1 cellular context compared by ENCODE assay signal in the genomic region with DNA sequence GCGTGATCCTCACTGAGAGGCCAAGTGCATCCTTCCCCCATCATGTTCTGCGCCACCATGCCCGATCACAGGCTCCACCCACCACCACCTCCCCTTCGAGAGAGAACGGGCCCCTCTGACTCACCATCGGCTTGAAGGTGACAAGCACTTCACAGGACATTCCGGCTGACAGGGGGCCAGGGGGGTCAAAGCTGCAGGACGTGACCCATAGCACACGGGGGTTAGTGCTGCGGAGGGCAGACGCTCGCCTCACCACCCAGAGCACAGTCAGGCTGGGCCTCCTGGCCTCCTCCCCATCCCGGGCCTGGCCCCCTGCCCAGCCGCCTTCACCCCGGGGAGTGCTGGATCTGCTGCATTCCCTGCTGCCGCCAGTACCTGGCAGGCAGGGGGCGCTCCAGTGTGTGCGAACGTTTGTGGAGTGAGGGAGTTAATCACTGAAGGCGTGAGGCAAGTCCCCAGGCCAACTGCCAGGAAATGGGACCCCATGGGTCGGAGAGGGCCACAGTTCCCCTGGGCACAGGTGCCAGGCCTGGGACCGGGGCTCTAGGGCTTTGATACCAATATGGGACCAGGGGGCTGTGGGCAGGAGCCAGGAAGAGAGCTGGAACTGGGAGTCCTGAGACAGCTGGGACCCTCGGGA.
TF ChIP-seq lines count a peak whose summit lies in the region.

No MANE protein-coding gene starts in this region.

TF ChIP-seq in K562, 482 proteins besides CTCF, POLR2A, EP300 and RAD21 (continued from another document):
- TF ChIP-seq ZEB2 (IDR thresholded peaks at IDR 0.05) (peak; percentile 54; the same call in 1 of the 2 replicates), CEBPG (CRISPR knock-in tag; IDR thresholded peaks at IDR 0.05) (0 out of 2 replicates have a peak, but pooled peaks have one; percentile 31), CEBPG (tag; conservative IDR thresholded peaks at IDR 0.05 in 1 of 2, IDR thresholded peaks at IDR 0.05 in 1 of 2) (no peak), KLF16 (IDR thresholded peaks at IDR 0.05) (peak; percentile 59; the same call in 1 of the 2 replicates), HCFC1 (IDR thresholded peaks at IDR 0.05; ENCODE audit: low read depth, low read length) (peak; percentile 26; the same call in 1 of the 2 replicates), UBTF (IDR thresholded peaks at IDR 0.05; ENCODE audit: borderline replicate concordance in 1 of 2, low read depth in 2 of 2, low read length in 2 of 2) (0 out of 4 replicates have a peak, but pooled peaks of 1 of the 2 experiments have one; percentile 63), ARID1B (IDR thresholded peaks at IDR 0.05) (peak; percentile 54), TOE1 (IDR thresholded peaks at IDR 0.05; ENCODE audit: borderline replicate concordance) (peak; percentile 17; the same call in 1 of the 2 replicates), TOE1 (CRISPR knock-in tag; IDR thresholded peaks at IDR 0.05; ENCODE audit: borderline replicate concordance, low read depth) (no peak), ZNF695 (CRISPR knock-in tag; IDR thresholded peaks at IDR 0.05) (no peak), DDX20 (tag; IDR thresholded peaks at IDR 0.05; ENCODE audit: low read depth) (no peak), MED1 (CRISPR knock-in tag; IDR thresholded peaks at IDR 0.05; ENCODE audit: borderline replicate concordance) (no peak), FOXJ2 (tag; IDR thresholded peaks at IDR 0.05) (no peak), MYNN (IDR thresholded peaks at IDR 0.05) (0 out of 2 replicates have a peak, but pooled peaks have one; percentile 42), MYNN (CRISPR knock-in tag; IDR thresholded peaks at IDR 0.05) (no peak), ZNF398 (CRISPR knock-in tag; IDR thresholded peaks at IDR 0.05) (no peak), CBFA2T2 (conservative IDR thresholded peaks at IDR 0.05) (no peak), ZNF197 (CRISPR knock-in tag; IDR thresholded peaks at IDR 0.05; ENCODE audit: low read depth) (no peak), MECOM (CRISPR knock-in tag; IDR thresholded peaks at IDR 0.05) (no peak), ZBTB7A (IDR thresholded peaks at IDR 0.05; ENCODE audit: borderline replicate concordance, control insufficient read depth, low read depth, low read length) (peak; percentile 67), YBX1 (IDR thresholded peaks at IDR 0.05) (no peak), ZBTB26 (CRISPR knock-in tag; IDR thresholded peaks at IDR 0.05) (no peak)
- TF ChIP-seq, protein P1, sequence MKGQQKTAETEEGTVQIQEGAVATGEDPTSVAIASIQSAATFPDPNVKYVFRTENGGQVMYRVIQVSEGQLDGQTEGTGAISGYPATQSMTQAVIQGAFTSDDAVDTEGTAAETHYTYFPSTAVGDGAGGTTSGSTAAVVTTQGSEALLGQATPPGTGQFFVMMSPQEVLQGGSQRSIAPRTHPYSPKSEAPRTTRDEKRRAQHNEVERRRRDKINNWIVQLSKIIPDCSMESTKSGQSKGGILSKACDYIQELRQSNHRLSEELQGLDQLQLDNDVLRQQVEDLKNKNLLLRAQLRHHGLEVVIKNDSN (CRISPR knock-in tag; IDR thresholded peaks at IDR 0.05), result no peak
TF ChIP-seq in K562: peak in this region for 50.
